In genomic region chr6:160069050-160069454, GRCh38 we compare ENCODE assay signal across 10 cellular contexts. TPM values are rescaled to one million over a fixed set of nuclear protein-coding genes. Genes with fewer than 3 reads are reported as not detected.
DNase-seq lines count a peak whose midpoint lies in the region; ATAC-seq lines count a peak whose summit lies in the region.
"Had no signal": no experiment of that assay in that cellular context is flagged by ENCODE, and none has a peak within 500 bp of the region (broad histone marks: within the 10 kb centered on the region; RNA-seq: fewer than 3 reads in every experiment).

No MANE protein-coding gene starts in this region.

- peaks cover 55% of the 10 kb centered on the region for H3K36me3 ChIP-seq in CD8-positive, alpha-beta memory T cell (ENCODE audit: insufficient read depth, low read length)
- peaks cover 79 to 89% of the 10 kb centered on the region in 2 experiments for H3K36me3 ChIP-seq in mesenchymal stem cell (ENCODE audit: control insufficient read depth in 1 of 2, insufficient read depth in 2 of 2, low read depth in 1 of 2, low read length in 2 of 2)

- CTCF ChIA-PET in CD8-positive, alpha-beta memory T cell (lab: Charles Lee): interaction anchor here (1.0 kb wide), 1 partner anchor 465 kb away, joined by 3 read pairs; no protein-coding TSS in a partner anchor

- H3K27me3 ChIP-seq in CD8-positive, alpha-beta memory T cell (ENCODE audit: insufficient read depth, low read length, poor library complexity, severe bottlenecking): no peaks in the 10 kb centered on the region
- no peaks in the 10 kb centered on the region for H3K27me3 ChIP-seq in mesenchymal stem cell (ENCODE audit: control insufficient read depth in 1 of 2, insufficient read depth in 1 of 2, low read length in 2 of 2)

- POLR2A ChIA-PET in CD8-positive, alpha-beta memory T cell (lab: Charles Lee): no interaction called here

- peak overlapping the region in 3 of 8 donors; percentile 3 to 82 (median 14) for H3K27ac Mint-ChIP-seq in CD8-positive, alpha-beta memory T cell
- no peak overlapping the region for H3K27ac Mint-ChIP-seq in activated T-cell treated with anti-CD3 and anti-CD28 coated beads, Interleukin-2, amount 50 U/mL, for 72 hours

- H3K4me3 Mint-ChIP-seq in CD8-positive, alpha-beta memory T cell: peak overlapping the region in 6 of 7 donors; percentile 42 to 83 (median 62)
- H3K4me3 Mint-ChIP-seq in activated T-cell treated with anti-CD3 and anti-CD28 coated beads, Interleukin-2, amount 50 U/mL, for 72 hours: no peak overlapping the region

- H3K4me3 ChIP-seq in CD8-positive, alpha-beta memory T cell (ENCODE audit: low read length): no peak overlapping the region
- no peak overlapping the region for H3K4me3 ChIP-seq in mesenchymal stem cell (ENCODE audit: insufficient read depth in 1 of 2, low read depth in 1 of 2, low read length in 2 of 2)

- no peak overlapping the region for H3K4ac ChIP-seq in mesenchymal stem cell (ENCODE audit: low read depth in 1 of 2, low read length in 2 of 2)

- no peaks in the 10 kb centered on the region for H3K9me3 Mint-ChIP-seq in CD8-positive, alpha-beta memory T cell
- no peaks in the 10 kb centered on the region for H3K9me3 Mint-ChIP-seq in activated T-cell treated with anti-CD3 and anti-CD28 coated beads, Interleukin-2, amount 50 U/mL, for 72 hours

- H3K9ac ChIP-seq in mesenchymal stem cell (ENCODE audit: low read length): no peak overlapping the region

- no peak overlapping the region for H2BK120ac ChIP-seq in mesenchymal stem cell (ENCODE audit: low read depth, low read length)

- DNase-seq in CD8-positive, alpha-beta memory T cell: peak in 4 of 5 donors; percentile 12 to 57 (median 32)
- peak; percentile 12 to 13 for DNase-seq in activated T-cell treated with anti-CD3 and anti-CD28 coated beads, Interleukin-2, amount 50 U/mL, for 72 hours
- no peak for DNase-seq in NCI-H128 (lab: John Stamatoyannopoulos, UW; ENCODE audit: unreplicated experiment)
- DNase-seq in ecto neural progenitor cell (ENCODE audit: low spot score): no peak
- DNase-seq in mesenchymal stem cell: no peak
- DNase-seq in NCI-H1436 treated with DMSO at 0.1 percent for 48 hours (lab: John Stamatoyannopoulos, UW): no peak
- DNase-seq: islet precursor cell, NCI-H748 treated with DMSO at 0.1 percent for 48 hours had no signal

- H3K14ac ChIP-seq in mesenchymal stem cell (ENCODE audit: low read length in 2 of 2): no peak overlapping the region

- H3K4me1 Mint-ChIP-seq in CD8-positive, alpha-beta memory T cell: peaks cover 35 to 52% (median 36%) of the 10 kb centered on the region in 3 donors
- H3K4me1 Mint-ChIP-seq in activated T-cell treated with anti-CD3 and anti-CD28 coated beads, Interleukin-2, amount 50 U/mL, for 72 hours (ENCODE audit: low read depth): peaks cover 13% of the 10 kb centered on the region

- H2BK12ac ChIP-seq in mesenchymal stem cell (ENCODE audit: low read length in 2 of 2): no peak overlapping the region

- H2AFZ ChIP-seq in mesenchymal stem cell (ENCODE audit: low read depth, low read length): no peak overlapping the region

- no peak overlapping the region for H2BK5ac ChIP-seq in mesenchymal stem cell (ENCODE audit: low read depth, low read length, poor library complexity, severe bottlenecking)

- H3K4me1 ChIP-seq in CD8-positive, alpha-beta memory T cell (ENCODE audit: insufficient read depth, low read length): peaks cover 20% of the 10 kb centered on the region
- H3K4me1 ChIP-seq in mesenchymal stem cell (ENCODE audit: control insufficient read depth, insufficient read depth, low read depth, low read length): no peaks in the 10 kb centered on the region

- no peak overlapping the region for H3K27ac ChIP-seq in CD8-positive, alpha-beta memory T cell (ENCODE audit: low read depth, low read length)
- no peak overlapping the region for H3K27ac ChIP-seq in mesenchymal stem cell (ENCODE audit: low read length, poor library complexity, severe bottlenecking)

- H3K27me3 Mint-ChIP-seq in CD8-positive, alpha-beta memory T cell: no peaks in the 10 kb centered on the region
- H3K27me3 Mint-ChIP-seq in activated T-cell treated with anti-CD3 and anti-CD28 coated beads, Interleukin-2, amount 50 U/mL, for 72 hours (ENCODE audit: low read depth): no peaks in the 10 kb centered on the region

- H3K18ac ChIP-seq in mesenchymal stem cell (ENCODE audit: low read depth in 1 of 2, low read length in 2 of 2): no peak overlapping the region

- 90% methylated on average over 9 of the region's 9 CpGs for WGBS in mesenchymal stem cell

- ATAC-seq in GM19328 (IDR thresholded peaks at IDR 0.05; ENCODE audit: unreplicated experiment) (peak; percentile 93), HG03097 (IDR thresholded peaks at IDR 0.05; ENCODE audit: low FRiP score, unreplicated experiment) (peak; percentile 73)
- ATAC-seq in activated T-cell treated with anti-CD3 and anti-CD28 coated beads, Interleukin-2, amount 50 U/mL, for 72 hours (replicated peaks in 1 of 2): peak; percentile 55 to 59

- H3K4me2 ChIP-seq in mesenchymal stem cell (ENCODE audit: low read length, poor library complexity, severe bottlenecking): no peak overlapping the region

- no peak overlapping the region for H2BK15ac ChIP-seq in mesenchymal stem cell (ENCODE audit: low read depth, poor library complexity, severe bottlenecking)

- H3K79me1 ChIP-seq in mesenchymal stem cell (replicated peaks; ENCODE audit: low read length, poor library complexity, severe bottlenecking): peaks cover 40% of the 10 kb centered on the region

- H2AK5ac ChIP-seq in mesenchymal stem cell (ENCODE audit: low read length, severe bottlenecking): no peak overlapping the region

- H3K9me3 ChIP-seq in CD8-positive, alpha-beta memory T cell (ENCODE audit: low read length): no peaks in the 10 kb centered on the region
- no peaks in the 10 kb centered on the region for H3K9me3 ChIP-seq in mesenchymal stem cell (ENCODE audit: control insufficient read depth, low read length)

- no peak overlapping the region for H3K23ac ChIP-seq in mesenchymal stem cell (ENCODE audit: low read length in 2 of 2)

- peaks cover 13 to 92% (median 49%) of the 10 kb centered on the region in 3 donors for H3K36me3 Mint-ChIP-seq in CD8-positive, alpha-beta memory T cell
- H3K36me3 Mint-ChIP-seq in activated T-cell treated with anti-CD3 and anti-CD28 coated beads, Interleukin-2, amount 50 U/mL, for 72 hours (ENCODE audit: insufficient read depth in 2 of 2): peaks cover 23 to 53% of the 10 kb centered on the region in 2 donors

- H4K8ac ChIP-seq in mesenchymal stem cell (ENCODE audit: low read length): no peak overlapping the region

- H4K91ac ChIP-seq in mesenchymal stem cell (ENCODE audit: low read length): no peak overlapping the region

RNA-seq across cellular contexts. Expression of gene SLC22A1, which starts 52.6 kb away (rescaled TPM):
- under 1 TPM; 0.22 to 0.49 TPM for total RNA-seq in CD8-positive, alpha-beta memory T cell
- 0.13 TPM for polyA plus RNA-seq in CD8-positive, alpha-beta memory T cell
- 1 to 10 TPM; 1.5 to 2.4 TPM for total RNA-seq in activated T-cell treated with anti-CD3 and anti-CD28 coated beads, Interleukin-2, amount 50 U/mL, for 72 hours
- polyA plus RNA-seq in mesenchymal stem cell (2013, experiment 1 of 2): 2.2 TPM
- 2.0 TPM for polyA plus RNA-seq in mesenchymal stem cell (2013, experiment 2 of 2)

Comparison
In these comparisons a context has a peak if more than half of its experiments do, and no peak if none do; other contexts are left out.
1. DNase-seq: peak in CD8-positive, alpha-beta memory T cell (4 of 5) and activated T-cell treated with anti-CD3 and anti-CD28 coated beads, Interleukin-2, amount 50 U/mL, for 72 hours (2 of 2); none in NCI-H128 (single experiment), ecto neural progenitor cell (single experiment), mesenchymal stem cell (single experiment) and NCI-H1436 treated with DMSO at 0.1 percent for 48 hours (single experiment).
2. H3K4me3 Mint-ChIP-seq: peak in CD8-positive, alpha-beta memory T cell (6 of 7); none in activated T-cell treated with anti-CD3 and anti-CD28 coated beads, Interleukin-2, amount 50 U/mL, for 72 hours (0 of 2).
3. Peak in every context shown above with its lines, with median percentiles within 50 percentile points of each other: ATAC-seq.